ENCODE assay signal across 9 cellular contexts in the genomic region with DNA sequence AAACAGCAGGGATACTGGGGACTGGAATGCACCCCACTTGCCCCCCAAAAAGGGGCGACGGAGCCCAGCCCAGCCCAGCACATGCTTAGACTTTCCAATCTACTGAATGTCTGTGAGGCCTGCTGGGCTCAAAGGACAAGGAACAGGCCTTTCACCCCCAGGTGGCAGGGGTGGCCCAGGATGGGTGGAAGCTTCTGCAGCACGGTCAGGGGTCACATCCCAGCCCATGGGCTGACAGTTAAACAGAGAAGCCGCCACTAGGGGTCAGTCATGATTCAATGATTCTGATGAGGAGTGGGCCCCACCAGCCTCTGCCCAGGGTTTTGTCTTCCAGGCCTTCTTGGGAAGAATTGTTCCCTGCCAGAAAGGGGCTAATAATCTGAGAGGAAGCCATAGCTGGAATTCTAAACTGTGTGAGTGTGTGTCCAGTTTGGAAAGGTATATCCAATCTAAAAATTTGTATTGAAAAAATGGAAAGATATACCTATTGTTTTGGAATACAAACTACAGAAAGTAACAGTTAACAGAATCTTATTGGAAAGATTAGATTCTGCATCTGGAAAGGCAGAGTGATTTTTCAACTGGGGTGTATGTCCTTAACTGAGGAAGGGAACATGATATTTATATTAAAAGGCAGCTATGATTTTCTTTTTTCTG. TPM values are rescaled to one million over a fixed set of nuclear protein-coding genes. Genes with fewer than 3 reads are reported as not detected.
DNase-seq lines count a peak whose midpoint lies in the region; ATAC-seq and TF ChIP-seq lines count a peak whose summit lies in the region.
"Had no signal": no experiment of that assay in that cellular context is flagged by ENCODE, and none has a peak within 500 bp of the region (broad histone marks: within the 10 kb centered on the region; RNA-seq: fewer than 3 reads in every experiment).

No MANE protein-coding gene starts in this region.

- H3K4me1 ChIP-seq in vagina: peaks cover 12% of the 10 kb centered on the region

- CTCF ChIA-PET in GM10248 (lab: Yijun Ruan, JAX): interaction anchor here (0.6 to 4.3 kb wide), 15 partner anchors 8 to 177 kb away, joined by 3 to 30 read pairs (median 3); a partner anchor contains a TSS
- CTCF ChIA-PET in WTC11 (lab: Charles Lee): interaction anchor here (0.6 to 7.2 kb wide), 22 partner anchors 11 to 330 kb away, joined by 3 to 75 read pairs (median 7); a partner anchor contains a TSS

- intact Hi-C loops in vagina (cut with DNase I): no loop called here

- no peaks in the 10 kb centered on the region for H3K9me3 ChIP-seq in vagina

- ATAC-seq in WTC11: peak; percentile 62

- TF ChIP-seq CTCF in 22Rv1 (IDR thresholded peaks at IDR 0.05) (peak; percentile 76), GM10248 (IDR thresholded peaks at IDR 0.05; ENCODE audit: control extremely low read depth, extremely low read depth, low read depth, missing control alignments) (peak; percentile 40), WTC11 (IDR thresholded peaks at IDR 0.05) (peak; percentile 59; the same call in 1 of the 2 replicates), epithelial cell of esophagus (IDR thresholded peaks at IDR 0.05; ENCODE audit: insufficient read depth, low read depth, low read length, missing control alignments) (peak; percentile 51), nephron (IDR thresholded peaks at IDR 0.05; ENCODE audit: unreplicated experiment in 3 of 3) (peak; percentile 67 to 78 (median 75)), vagina (IDR thresholded peaks at IDR 0.05) (peak; percentile 10 to 50 (median 35))

- H3K36me3 Mint-ChIP-seq in WTC11 (no peaks in the 10 kb centered on the region), nephron (ENCODE audit: low read depth) (peaks cover 4% of the 10 kb centered on the region)

- H3K27me3 ChIP-seq in vagina: no peaks in the 10 kb centered on the region

- H3K4me1 Mint-ChIP-seq in WTC11 (peaks cover 19% of the 10 kb centered on the region), nephron (peaks cover 18% of the 10 kb centered on the region)

- H3K27ac Mint-ChIP-seq in WTC11 (no peak overlapping the region), nephron (peak overlapping the region; percentile 55 to 68 (median 65))

- POLR2A ChIA-PET in GM10248 (lab: Yijun Ruan, JAX): no interaction called here
- POLR2A ChIA-PET in WTC11 (lab: Charles Lee): interaction anchor here (0.6 kb wide), 1 partner anchor 132 kb away, joined by 3 read pairs; no protein-coding TSS in a partner anchor

- H3K27me3 Mint-ChIP-seq in WTC11 (ENCODE audit: low read depth) (peaks cover 11% of the 10 kb centered on the region), nephron (ENCODE audit: low read depth) (peaks cover 3% of the 10 kb centered on the region)

- H3K4me3 ChIP-seq in epithelial cell of esophagus (ENCODE audit: low read length): no peak overlapping the region
- H3K4me3 ChIP-seq in vagina: no peak overlapping the region

- H3K9me3 Mint-ChIP-seq in WTC11 (no peaks in the 10 kb centered on the region), nephron (peaks cover 2% of the 10 kb centered on the region)

- peak; percentile 70 for DNase-seq in GM10248 (ENCODE audit: extremely low spot score)
- peak; percentile 1 for DNase-seq in NCI-H2081 treated with DMSO at 0.1 percent for 48 hours (lab: John Stamatoyannopoulos, UW)
- DNase-seq in WTC11 (ENCODE audit: low spot score): peak; percentile 91
- peak; percentile 47 for DNase-seq in epithelial cell of esophagus (ENCODE audit: low read depth)
- DNase-seq in vagina (ENCODE audit: extremely low spot score in 2 of 2): no peak
- DNase-seq in cerebellum (ENCODE audit: low spot score): no peak

- H3K27ac ChIP-seq in 22Rv1: no peak overlapping the region
- no peak overlapping the region for H3K27ac ChIP-seq in vagina
- H3K27ac ChIP-seq: epithelial cell of prostate had no signal

- TF ChIP-seq POLR2A in vagina (IDR thresholded peaks at IDR 0.05): no peak

- no peaks in the 10 kb centered on the region for H3K36me3 ChIP-seq in vagina

- no peak overlapping the region for H3K4me3 Mint-ChIP-seq in WTC11
- peak overlapping the region; percentile 65 to 77 (median 72) for H3K4me3 Mint-ChIP-seq in nephron

TF ChIP-seq in WTC11, 78 proteins besides CTCF, POLR2A, EP300 and RAD21:
- no peak for TF ChIP-seq ETV6 (CRISPR knock-in tag; IDR thresholded peaks at IDR 0.05)
- TF ChIP-seq, protein P1, sequence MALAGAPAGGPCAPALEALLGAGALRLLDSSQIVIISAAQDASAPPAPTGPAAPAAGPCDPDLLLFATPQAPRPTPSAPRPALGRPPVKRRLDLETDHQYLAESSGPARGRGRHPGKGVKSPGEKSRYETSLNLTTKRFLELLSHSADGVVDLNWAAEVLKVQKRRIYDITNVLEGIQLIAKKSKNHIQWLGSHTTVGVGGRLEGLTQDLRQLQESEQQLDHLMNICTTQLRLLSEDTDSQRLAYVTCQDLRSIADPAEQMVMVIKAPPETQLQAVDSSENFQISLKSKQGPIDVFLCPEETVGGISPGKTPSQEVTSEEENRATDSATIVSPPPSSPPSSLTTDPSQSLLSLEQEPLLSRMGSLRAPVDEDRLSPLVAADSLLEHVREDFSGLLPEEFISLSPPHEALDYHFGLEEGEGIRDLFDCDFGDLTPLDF (CRISPR knock-in tag; IDR thresholded peaks at IDR 0.05): no peak
- TF ChIP-seq, protein P2, sequence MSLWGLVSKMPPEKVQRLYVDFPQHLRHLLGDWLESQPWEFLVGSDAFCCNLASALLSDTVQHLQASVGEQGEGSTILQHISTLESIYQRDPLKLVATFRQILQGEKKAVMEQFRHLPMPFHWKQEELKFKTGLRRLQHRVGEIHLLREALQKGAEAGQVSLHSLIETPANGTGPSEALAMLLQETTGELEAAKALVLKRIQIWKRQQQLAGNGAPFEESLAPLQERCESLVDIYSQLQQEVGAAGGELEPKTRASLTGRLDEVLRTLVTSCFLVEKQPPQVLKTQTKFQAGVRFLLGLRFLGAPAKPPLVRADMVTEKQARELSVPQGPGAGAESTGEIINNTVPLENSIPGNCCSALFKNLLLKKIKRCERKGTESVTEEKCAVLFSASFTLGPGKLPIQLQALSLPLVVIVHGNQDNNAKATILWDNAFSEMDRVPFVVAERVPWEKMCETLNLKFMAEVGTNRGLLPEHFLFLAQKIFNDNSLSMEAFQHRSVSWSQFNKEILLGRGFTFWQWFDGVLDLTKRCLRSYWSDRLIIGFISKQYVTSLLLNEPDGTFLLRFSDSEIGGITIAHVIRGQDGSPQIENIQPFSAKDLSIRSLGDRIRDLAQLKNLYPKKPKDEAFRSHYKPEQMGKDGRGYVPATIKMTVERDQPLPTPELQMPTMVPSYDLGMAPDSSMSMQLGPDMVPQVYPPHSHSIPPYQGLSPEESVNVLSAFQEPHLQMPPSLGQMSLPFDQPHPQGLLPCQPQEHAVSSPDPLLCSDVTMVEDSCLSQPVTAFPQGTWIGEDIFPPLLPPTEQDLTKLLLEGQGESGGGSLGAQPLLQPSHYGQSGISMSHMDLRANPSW (CRISPR knock-in tag; conservative IDR thresholded peaks at IDR 0.05; ENCODE audit: low read depth): no peak

RNA-seq across cellular contexts. Expression of a gene that starts 2.2 kb away (rescaled TPM):
- total RNA-seq in WTC11 (2021) (3.7 to 10.1 TPM (median 4.0 TPM) in 3 replicates), vagina (0.74 TPM), cerebellum (3.1 TPM)

RNA-seq across cellular contexts. Expression of a gene that starts 18.0 kb away (rescaled TPM):
- 2.2 to 4.4 TPM (median 3.2 TPM) in 3 replicates for total RNA-seq in WTC11 (2021)
- 3.7 TPM for total RNA-seq in vagina
- total RNA-seq in cerebellum: 7.6 TPM

Comparison
In these comparisons a context has a peak if more than half of its experiments do, and no peak if none do; other contexts are left out.
1. DNase-seq: peak in GM10248 (single experiment), NCI-H2081 treated with DMSO at 0.1 percent for 48 hours (single experiment), WTC11 (single experiment) and epithelial cell of esophagus (single experiment); none in vagina (0 of 2) and cerebellum (single experiment).
2. Peak in every context shown above with its lines, with median percentiles within 50 percentile points of each other: CTCF ChIP-seq.